ENCODE assay signal across 8 cellular contexts in the genomic region with DNA sequence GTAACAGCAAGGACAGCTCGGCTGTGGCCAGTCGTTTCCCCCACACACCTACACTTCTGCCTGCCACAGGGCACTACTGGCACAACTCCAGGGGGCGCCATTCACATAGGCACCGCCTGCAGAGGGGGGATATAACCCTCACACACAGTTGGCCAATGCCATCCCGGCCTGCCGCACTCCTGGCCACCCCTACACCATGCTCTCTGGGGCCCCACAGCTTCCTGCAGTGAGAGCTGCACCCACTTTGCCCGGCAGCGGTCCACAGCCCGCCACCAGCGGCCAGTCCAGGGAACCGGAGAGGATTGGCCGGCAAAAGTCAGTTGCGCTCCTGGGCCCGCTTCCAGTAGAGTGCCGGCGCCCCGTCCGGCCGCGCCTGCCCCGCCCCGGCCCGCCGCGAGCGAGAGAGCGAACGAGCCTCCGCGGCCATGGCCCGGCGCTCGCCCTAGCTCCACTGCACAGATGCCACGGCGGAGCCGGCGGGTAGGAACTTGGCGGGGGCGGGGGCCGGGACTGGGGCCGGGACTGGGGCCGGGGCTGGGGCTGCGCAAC. TPM values are rescaled to one million over a fixed set of nuclear protein-coding genes. Genes with fewer than 3 reads are reported as not detected.
A peak's percentile ranks its signal among the peaks of the same experiment; 100 is the strongest.
DNase-seq lines count a peak whose midpoint lies in the region; ATAC-seq and TF ChIP-seq lines count a peak whose summit lies in the region.

No MANE protein-coding gene starts in this region.

- peak; percentile 12 for TF ChIP-seq CTCF in AG04449 (IDR thresholded peaks at IDR 0.05; ENCODE audit: insufficient read depth, low read length, missing control alignments)
- TF ChIP-seq CTCF in SK-N-SH (IDR thresholded peaks at IDR 0.05), result peak; percentile 77
- TF ChIP-seq CTCF in adrenal gland (IDR thresholded peaks at IDR 0.05), result peak; percentile 28 to 63 (median 41)
- TF ChIP-seq CTCF in heart right ventricle (IDR thresholded peaks at IDR 0.05), result peak in 8 of 9 donors; percentile 7 to 67 (median 45)
- TF ChIP-seq CTCF in parathyroid adenoma (IDR thresholded peaks at IDR 0.05), result peak; percentile 19

- no peak for DNase-seq in AG04449 (ENCODE audit: low read depth, low spot score)
- DNase-seq in SK-N-SH, result peak; percentile 85
- peak; percentile 80 to 87 (median 84) for DNase-seq in adrenal gland
- peak; percentile 86 for DNase-seq in heart right ventricle

- 6% methylated on average over 11 of the region's 43 CpGs for WGBS in SK-N-SH (ENCODE audit: low lambda C conversion rate)
- WGBS in adrenal gland, 4 donors, result 0 to 5% (median 1%) methylated on average over 6 to 43 of the region's 43 CpGs
- WGBS in heart right ventricle, 2 donors, result 1 to 2% methylated on average over 40 to 43 of the region's 43 CpGs

- H3K4me2 ChIP-seq in SK-N-SH (peak overlapping the region; percentile 100), parathyroid adenoma (ENCODE audit: low read length) (peak overlapping the region; percentile 76)

- H3K9ac ChIP-seq in SK-N-SH, result peak overlapping the region; percentile 72
- H3K9ac ChIP-seq in parathyroid adenoma, result no peak overlapping the region

- H3K79me2 ChIP-seq in SK-N-SH (ENCODE audit: insufficient read depth), result peaks cover 28% of the 10 kb centered on the region
- peaks cover 2% of the 10 kb centered on the region for H3K79me2 ChIP-seq in parathyroid adenoma

- POLR2A ChIA-PET in AG04449 (lab: Yijun Ruan, JAX), result interaction anchor here (0.6 to 1.0 kb wide), 2 partner anchors 9 to 12 kb away, joined by 3 to 4 read pairs; no protein-coding TSS in a partner anchor
- POLR2A ChIA-PET in SK-N-SH (lab: Yijun Ruan, JAX), result interaction anchor here (1.2 to 2.1 kb wide), 2 partner anchors 10 to 145 kb away, joined by 4 to 10 read pairs; partner anchors contain the start of gene CABIN1

- H3K4me3 ChIP-seq in AG04449 (ENCODE audit: low read depth, low read length) (peak overlapping the region; percentile 83), SK-N-SH (ENCODE audit: low read depth in 2 of 2, low read length in 1 of 2) (peak overlapping the region; percentile 75 to 78), adrenal gland (peak overlapping the region; percentile 2 to 87 (median 54)), heart right ventricle (peak overlapping the region; percentile 57 to 90 (median 81)), parathyroid adenoma (ENCODE audit: low read depth, low read length) (peak overlapping the region; percentile 28)

- H3K9me3 ChIP-seq in SK-N-SH (no peaks in the 10 kb centered on the region), adrenal gland (replicated peaks in 1 of 3) (no peaks in the 10 kb centered on the region), heart right ventricle (no peaks in the 10 kb centered on the region), parathyroid adenoma (ENCODE audit: control insufficient read depth, low read length) (no peaks in the 10 kb centered on the region)

- peak; percentile 28 for TF ChIP-seq RAD21 in SK-N-SH (IDR thresholded peaks at IDR 0.05; ENCODE audit: low read length)

- no peaks in the 10 kb centered on the region for H4K20me1 ChIP-seq in SK-N-SH (ENCODE audit: insufficient read depth)

- H2AFZ ChIP-seq in SK-N-SH (ENCODE audit: low read depth), result 0 out of 2 replicates have a peak overlapping the region, but pooled peaks have one; percentile 37
- no peak overlapping the region for H2AFZ ChIP-seq in parathyroid adenoma

- H3K27me3 ChIP-seq in SK-N-SH (ENCODE audit: insufficient read depth), result no peaks in the 10 kb centered on the region
- H3K27me3 ChIP-seq in adrenal gland, result no peaks in the 10 kb centered on the region
- no peaks in the 10 kb centered on the region for H3K27me3 ChIP-seq in heart right ventricle
- no peaks in the 10 kb centered on the region for H3K27me3 ChIP-seq in parathyroid adenoma (ENCODE audit: control insufficient read depth, insufficient read depth, low read length)

- H3K4me1 ChIP-seq in SK-N-SH (ENCODE audit: control insufficient read depth in 1 of 2, insufficient read depth in 2 of 2, low read depth in 1 of 2, low read length in 1 of 2) (peaks cover 15 to 30% of the 10 kb centered on the region in 2 experiments; a peak in 3 of 4 replicates), adrenal gland (replicated peaks in 1 of 2) (peaks cover 11 to 26% of the 10 kb centered on the region in 2 donors), heart right ventricle (peaks cover 18 to 67% (median 45%) of the 10 kb centered on the region in 9 donors), parathyroid adenoma (peaks cover 3% of the 10 kb centered on the region)

- no peaks in the 10 kb centered on the region for H3K9me2 ChIP-seq in SK-N-SH

- no peaks in the 10 kb centered on the region for H3F3A ChIP-seq in SK-N-SH (replicated peaks; ENCODE audit: insufficient read depth)

- ATAC-seq in GM18498 (IDR thresholded peaks at IDR 0.05; ENCODE audit: unreplicated experiment) (peak; percentile 34), HG03439 (IDR thresholded peaks at IDR 0.05; ENCODE audit: unreplicated experiment) (peak; percentile 33), heart right ventricle (peak; percentile 73 to 85 (median 78)), HG03521 (IDR thresholded peaks at IDR 0.05; ENCODE audit: unreplicated experiment) (no peak)

- H3K27ac ChIP-seq in SK-N-SH (ENCODE audit: low read depth in 2 of 2, low read length in 1 of 2) (peak overlapping the region in 1 of 2 experiments; percentile 35; a peak in 3 of 4 replicates), adrenal gland (peak overlapping the region in 4 of 5 donors; percentile 24 to 85 (median 48)), heart right ventricle (peak overlapping the region; percentile 58 to 93 (median 90)), parathyroid adenoma (no peak overlapping the region)

- intact Hi-C loops in adrenal gland (cut with DNase I) (no loop called here), heart right ventricle (cut with DNase I) (loop anchor here in 3 of 10 donors (5.0 kb wide), 1 partner anchor 48 kb away; no protein-coding TSS in a partner anchor)

- TF ChIP-seq EP300 in SK-N-SH (IDR thresholded peaks at IDR 0.05; ENCODE audit: borderline replicate concordance in 1 of 2, low read depth in 1 of 2, low read length in 1 of 2), result no peak

- CTCF ChIA-PET in AG04449 (lab: Yijun Ruan, JAX) (interaction anchor here (0.8 to 7.9 kb wide), 19 partner anchors 9 to 139 kb away, joined by 3 to 104 read pairs (median 11); partner anchors contain the start of gene SUSD2), SK-N-SH (lab: Yijun Ruan, JAX) (interaction anchor here (0.6 to 5.6 kb wide), 25 partner anchors 9 to 389 kb away, joined by 3 to 83 read pairs (median 4); partner anchors contain the start of gene SUSD2)

- no peak for TF ChIP-seq POLR2A in adrenal gland (IDR thresholded peaks at IDR 0.05)

- H3K36me3 ChIP-seq in SK-N-SH (replicated peaks in 1 of 2; ENCODE audit: control insufficient read depth in 1 of 2, insufficient read depth in 2 of 2, low read length in 1 of 2), result peaks cover 0 to 5% of the 10 kb centered on the region in 2 experiments
- no peaks in the 10 kb centered on the region for H3K36me3 ChIP-seq in adrenal gland (replicated peaks in 1 of 2)
- peaks cover 0 to 7% (median 0%) of the 10 kb centered on the region in 9 donors for H3K36me3 ChIP-seq in heart right ventricle
- no peaks in the 10 kb centered on the region for H3K36me3 ChIP-seq in parathyroid adenoma (ENCODE audit: control insufficient read depth, insufficient read depth, low read length)

TF ChIP-seq in SK-N-SH, 30 proteins besides CTCF, POLR2A, EP300 and RAD21:
- peak; percentile 13; the same call in 1 of the 2 replicates for TF ChIP-seq SMC3 (IDR thresholded peaks at IDR 0.05; ENCODE audit: low read depth, low read length)
- TF ChIP-seq POLR2AphosphoS5 (IDR thresholded peaks at IDR 0.05; ENCODE audit: low read depth, low read length), result 0 out of 2 replicates have a peak, but pooled peaks have one; percentile 13
- TF ChIP-seq TAF1 (IDR thresholded peaks at IDR 0.05; ENCODE audit: borderline replicate concordance, low read depth, low read length), result peak; percentile 42; the same call in 1 of the 2 replicates
- TF ChIP-seq RCOR1 (IDR thresholded peaks at IDR 0.05; ENCODE audit: low read length), result no peak
- TF ChIP-seq NRF1 (IDR thresholded peaks at IDR 0.05; ENCODE audit: low read depth, low read length), result no peak
- 0 out of 2 replicates have a peak, but pooled peaks have one; percentile 5 for TF ChIP-seq MXI1 (IDR thresholded peaks at IDR 0.05; ENCODE audit: low read depth, low read length)
- TF ChIP-seq EZH2phosphoT487 (IDR thresholded peaks at IDR 0.05; ENCODE audit: borderline replicate concordance, low read depth), result no peak

RNA-seq across cellular contexts. Expression of gene SUSD2, which starts 25.6 kb away (rescaled TPM):
- polyA plus RNA-seq in SK-N-SH (2012; rRNA removed) (0.76 and 0.82 TPM in 2 replicates), adrenal gland (10 to 100 TPM in 2 of 3 donors, 1 to 10 TPM in 1; 3.2 to 30.8 (median 23.2) TPM), heart right ventricle (1 to 10 TPM; 5.4 to 6.5 TPM)
- 0.18 and 0.26 TPM in 2 replicates for polyA plus RNA-seq in SK-N-SH (2012; cell fraction: cytosol; rRNA removed)
- 1.7 and 2.2 TPM in 2 replicates for polyA plus RNA-seq in SK-N-SH (2012; cell fraction: nucleus; rRNA removed)
- total RNA-seq in adrenal gland (10 to 100 TPM in 5 of 8 donors, 1 to 10 TPM in 3; 3.0 to 62.7 (median 22.3) TPM), heart right ventricle (1 to 10 TPM in 6 of 10 donors, under 1 TPM in 4; 0.57 to 6.7 (median 1.5) TPM)

Comparison
In these comparisons a context has a peak if more than half of its experiments do, and no peak if none do; other contexts are left out.
1. H3K4me3 ChIP-seq: peak in every context shown above with its lines; median percentile 83 in AG04449; 81 in heart right ventricle; 76 in SK-N-SH; 54 in adrenal gland; 28 in parathyroid adenoma.
2. CTCF ChIP-seq: peak in every context shown above with its lines; median percentile 77 in SK-N-SH; 45 in heart right ventricle; 41 in adrenal gland; 19 in parathyroid adenoma; 12 in AG04449.